Comparison of ENCODE assay signal across 1 cellular context in the genomic region with DNA sequence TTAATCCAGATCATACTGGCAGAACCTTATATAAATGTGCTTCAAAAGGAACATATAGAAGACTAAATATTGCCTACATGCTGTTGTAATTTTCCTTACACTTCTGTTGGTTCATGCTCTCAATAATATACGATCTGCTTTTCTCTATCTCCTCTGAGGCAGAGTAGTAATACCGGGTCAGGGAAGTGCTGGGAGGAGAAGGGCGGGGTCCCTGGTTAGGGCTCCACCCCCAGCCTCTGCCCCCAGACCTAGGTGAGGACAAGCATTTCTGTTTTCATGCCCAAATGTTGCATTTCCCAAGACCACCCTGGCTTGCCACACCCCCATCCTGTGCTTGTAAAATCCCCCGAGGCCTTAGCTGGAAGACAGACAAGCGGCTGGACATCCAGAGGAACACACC.
TF ChIP-seq lines count a peak whose summit lies in the region.

No MANE protein-coding gene starts in this region.

TF ChIP-seq in WTC11, 78 proteins besides CTCF, POLR2A, EP300 and RAD21 (continued from another document):
- TF ChIP-seq, protein P1, sequence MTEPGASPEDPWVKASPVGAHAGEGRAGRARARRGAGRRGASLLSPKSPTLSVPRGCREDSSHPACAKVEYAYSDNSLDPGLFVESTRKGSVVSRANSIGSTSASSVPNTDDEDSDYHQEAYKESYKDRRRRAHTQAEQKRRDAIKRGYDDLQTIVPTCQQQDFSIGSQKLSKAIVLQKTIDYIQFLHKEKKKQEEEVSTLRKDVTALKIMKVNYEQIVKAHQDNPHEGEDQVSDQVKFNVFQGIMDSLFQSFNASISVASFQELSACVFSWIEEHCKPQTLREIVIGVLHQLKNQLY (CRISPR knock-in tag; IDR thresholded peaks at IDR 0.05), result no peak
- TF ChIP-seq SMAD3 (CRISPR knock-in tag; IDR thresholded peaks at IDR 0.05; ENCODE audit: borderline replicate concordance), result no peak
- TF ChIP-seq ELF4 (CRISPR knock-in tag; IDR thresholded peaks at IDR 0.05; ENCODE audit: low read depth), result no peak
- TF ChIP-seq, protein P2, sequence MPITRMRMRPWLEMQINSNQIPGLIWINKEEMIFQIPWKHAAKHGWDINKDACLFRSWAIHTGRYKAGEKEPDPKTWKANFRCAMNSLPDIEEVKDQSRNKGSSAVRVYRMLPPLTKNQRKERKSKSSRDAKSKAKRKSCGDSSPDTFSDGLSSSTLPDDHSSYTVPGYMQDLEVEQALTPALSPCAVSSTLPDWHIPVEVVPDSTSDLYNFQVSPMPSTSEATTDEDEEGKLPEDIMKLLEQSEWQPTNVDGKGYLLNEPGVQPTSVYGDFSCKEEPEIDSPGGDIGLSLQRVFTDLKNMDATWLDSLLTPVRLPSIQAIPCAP (CRISPR knock-in tag; IDR thresholded peaks at IDR 0.05), result no peak
- no peak for TF ChIP-seq TCF7 (CRISPR knock-in tag; IDR thresholded peaks at IDR 0.05; ENCODE audit: low read depth)
- no peak for TF ChIP-seq ZNF138 (CRISPR knock-in tag; conservative IDR thresholded peaks at IDR 0.05)
- TF ChIP-seq EMX1 (CRISPR knock-in tag; IDR thresholded peaks at IDR 0.05), result no peak
- no peak for TF ChIP-seq SP1 (CRISPR knock-in tag; conservative IDR thresholded peaks at IDR 0.05)
- TF ChIP-seq GTF2I (CRISPR knock-in tag; conservative IDR thresholded peaks at IDR 0.05), result no peak
- TF ChIP-seq HMGA2 (CRISPR knock-in tag; IDR thresholded peaks at IDR 0.05), result no peak
- TF ChIP-seq ETV6 (CRISPR knock-in tag; IDR thresholded peaks at IDR 0.05), result no peak
- TF ChIP-seq, protein P3, sequence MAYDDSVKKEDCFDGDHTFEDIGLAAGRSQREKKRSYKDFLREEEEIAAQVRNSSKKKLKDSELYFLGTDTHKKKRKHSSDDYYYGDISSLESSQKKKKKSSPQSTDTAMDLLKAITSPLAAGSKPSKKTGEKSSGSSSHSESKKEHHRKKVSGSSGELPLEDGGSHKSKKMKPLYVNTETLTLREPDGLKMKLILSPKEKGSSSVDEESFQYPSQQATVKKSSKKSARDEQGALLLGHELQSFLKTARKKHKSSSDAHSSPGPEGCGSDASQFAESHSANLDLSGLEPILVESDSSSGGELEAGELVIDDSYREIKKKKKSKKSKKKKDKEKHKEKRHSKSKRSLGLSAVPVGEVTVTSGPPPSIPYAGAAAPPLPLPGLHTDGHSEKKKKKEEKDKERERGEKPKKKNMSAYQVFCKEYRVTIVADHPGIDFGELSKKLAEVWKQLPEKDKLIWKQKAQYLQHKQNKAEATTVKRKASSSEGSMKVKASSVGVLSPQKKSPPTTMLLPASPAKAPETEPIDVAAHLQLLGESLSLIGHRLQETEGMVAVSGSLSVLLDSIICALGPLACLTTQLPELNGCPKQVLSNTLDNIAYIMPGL (CRISPR knock-in tag; IDR thresholded peaks at IDR 0.05), result no peak
- TF ChIP-seq, protein P4, sequence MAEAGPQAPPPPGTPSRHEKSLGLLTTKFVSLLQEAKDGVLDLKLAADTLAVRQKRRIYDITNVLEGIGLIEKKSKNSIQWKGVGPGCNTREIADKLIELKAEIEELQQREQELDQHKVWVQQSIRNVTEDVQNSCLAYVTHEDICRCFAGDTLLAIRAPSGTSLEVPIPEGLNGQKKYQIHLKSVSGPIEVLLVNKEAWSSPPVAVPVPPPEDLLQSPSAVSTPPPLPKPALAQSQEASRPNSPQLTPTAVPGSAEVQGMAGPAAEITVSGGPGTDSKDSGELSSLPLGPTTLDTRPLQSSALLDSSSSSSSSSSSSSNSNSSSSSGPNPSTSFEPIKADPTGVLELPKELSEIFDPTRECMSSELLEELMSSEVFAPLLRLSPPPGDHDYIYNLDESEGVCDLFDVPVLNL (CRISPR knock-in tag; IDR thresholded peaks at IDR 0.05; ENCODE audit: borderline replicate concordance, low read depth), result no peak
- TF ChIP-seq NFE2L1 (CRISPR knock-in tag; IDR thresholded peaks at IDR 0.05), result no peak
TF ChIP-seq in WTC11: peak in this region for 0.
